ENCODE assay signal across 9 cellular contexts in the genomic region with DNA sequence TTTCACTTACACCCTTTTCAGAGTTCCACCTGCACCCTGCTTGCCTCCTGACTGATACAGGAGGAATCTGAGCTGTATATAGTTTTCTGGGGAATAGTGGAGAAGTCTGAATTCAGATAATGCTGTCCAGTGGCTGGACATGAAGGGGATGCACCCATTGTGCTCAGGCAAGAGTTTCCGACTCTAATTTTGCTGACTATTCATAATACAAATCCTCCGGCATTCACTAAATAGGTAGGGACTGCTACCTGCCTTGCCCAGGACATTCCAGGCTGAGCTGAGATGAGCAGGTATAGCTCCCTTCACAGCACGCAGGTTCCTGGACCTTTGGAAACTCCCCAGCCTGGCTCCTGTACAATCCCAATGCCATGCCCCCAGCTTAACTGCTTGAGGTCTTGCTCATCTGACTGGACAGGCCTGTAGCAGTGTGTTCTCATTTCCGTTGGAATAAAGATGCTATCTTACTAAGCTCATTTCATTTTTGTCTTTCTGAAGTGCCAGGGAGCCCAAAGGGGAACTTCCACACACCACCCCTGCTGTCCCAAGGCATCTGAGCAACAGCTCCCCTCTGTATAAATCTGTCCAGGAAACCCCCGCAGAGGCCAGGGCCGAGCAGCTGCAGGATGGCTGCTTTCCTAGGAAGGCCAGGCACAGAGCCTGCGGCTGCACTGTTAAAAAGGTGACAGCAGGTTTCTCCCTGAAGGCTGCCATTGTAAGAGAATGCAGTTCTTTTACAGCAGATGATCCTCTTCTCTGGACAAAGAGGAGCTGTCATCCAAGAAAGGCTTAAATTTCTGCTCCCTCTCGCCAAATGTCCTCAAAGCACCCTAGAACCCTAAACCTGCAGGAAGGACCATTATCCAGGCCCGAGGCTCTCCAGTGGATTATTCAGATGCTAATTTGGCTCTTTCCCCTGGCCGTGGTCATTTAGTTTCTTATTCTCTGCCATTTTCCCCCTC. TPM values are rescaled to one million over a fixed set of nuclear protein-coding genes. Genes with fewer than 3 reads are reported as not detected.
DNase-seq lines count a peak whose midpoint lies in the region; ATAC-seq, FAIRE-seq and TF ChIP-seq lines count a peak whose summit lies in the region.
"Had no signal": no experiment of that assay in that cellular context is flagged by ENCODE, and none has a peak within 500 bp of the region (broad histone marks: within the 10 kb centered on the region; RNA-seq: fewer than 3 reads in every experiment).

No MANE protein-coding gene starts in this region.

- H3K79me1 ChIP-seq in H1 (ENCODE audit: low read depth, low read length), result no peaks in the 10 kb centered on the region

- intact Hi-C loops in transverse colon (cut with DNase I; ENCODE audit: low total_unique reads), result no loop called here

- peak overlapping the region; percentile 94 for H2BK12ac ChIP-seq in H1 (ENCODE audit: low read depth, low read length)

- H3K23me2 ChIP-seq in H1 (ENCODE audit: low read depth, low read length), result 0 out of 2 replicates have a peak, but pooled peaks cover 3% of the 10 kb centered on the region

- peak overlapping the region; percentile 84 for H3K18ac ChIP-seq in H1 (ENCODE audit: extremely low read depth, low read length)

- H3K36me3 ChIP-seq in H1 (ENCODE audit: control insufficient read depth in 2 of 4, insufficient read depth in 4 of 4, low read length in 3 of 4) (no peaks in the 10 kb centered on the region), brain microvascular endothelial cell (replicated peaks) (no peaks in the 10 kb centered on the region), transverse colon (no peaks in the 10 kb centered on the region)

- TF ChIP-seq POLR2A in A549 (IDR thresholded peaks at IDR 0.05; ENCODE audit: low read length), result no peak
- no peak for TF ChIP-seq POLR2A in H1 (IDR thresholded peaks at IDR 0.05; ENCODE audit: control extremely low read depth in 1 of 2, low read depth in 2 of 2, low read length in 2 of 2)
- no peak for TF ChIP-seq POLR2A in transverse colon (IDR thresholded peaks at IDR 0.05)

- no peak for TF ChIP-seq RAD21 in A549 (conservative IDR thresholded peaks at IDR 0.05 in 1 of 2, IDR thresholded peaks at IDR 0.05 in 1 of 2)
- no peak for TF ChIP-seq RAD21 in H1 (IDR thresholded peaks at IDR 0.05 in 1 of 2, conservative IDR thresholded peaks at IDR 0.05 in 1 of 2; ENCODE audit: low read depth in 2 of 2, low read length in 2 of 2)

- H3K4me1 ChIP-seq in A549, result peaks cover 47% of the 10 kb centered on the region
- H3K4me1 ChIP-seq in H1 (replicated peaks in 1 of 4; ENCODE audit: control insufficient read depth in 3 of 4, insufficient read depth in 4 of 4, low read length in 3 of 4), result peaks cover 9 to 20% (median 14%) of the 10 kb centered on the region in 4 experiments
- H3K4me1 ChIP-seq in transverse colon, result peaks cover 0 to 2% (median 0%) of the 10 kb centered on the region in 4 donors

- H3K9me3 ChIP-seq in A549, result no peaks in the 10 kb centered on the region
- no peaks in the 10 kb centered on the region; a peak in 1 of 4 replicates for H3K9me3 ChIP-seq in H1 (ENCODE audit: insufficient read depth in 2 of 2, low read depth in 1 of 2, low read length in 1 of 2)
- H3K9me3 ChIP-seq in transverse colon, result no peaks in the 10 kb centered on the region

- H3K23ac ChIP-seq in H1 (ENCODE audit: insufficient read length), result no peak overlapping the region

- H3K4ac ChIP-seq in H1 (replicated peaks; ENCODE audit: insufficient read length, low read depth, low read length), result peak overlapping the region; percentile 17

- H3K4me2 ChIP-seq in A549 (no peak overlapping the region), H1 (ENCODE audit: insufficient read depth in 1 of 2, low read depth in 2 of 2, low read length in 2 of 2) (peak overlapping the region; percentile 37 to 47)

- 0 out of 2 replicates have a peak overlapping the region, but pooled peaks have one; percentile 53 for H4K8ac ChIP-seq in H1 (ENCODE audit: extremely low read depth, insufficient read depth, low read length)

- H2BK5ac ChIP-seq in H1 (ENCODE audit: low read depth, low read length), result peak overlapping the region; percentile 98; the same call in 1 of the 2 replicates

- peak overlapping the region; percentile 77; the same call in 1 of the 2 replicates for H2AK5ac ChIP-seq in H1 (ENCODE audit: low read depth, low read length)

- whole genome bisulfite sequencing in A549 (ENCODE audit: missing lambda C conversion rate), result 77% methylated on average over 10 of the region's 10 CpGs
- 42% methylated on average over 10 of the region's 10 CpGs; no CpG with 5 or more reads in 1 of the 2 experiments for WGBS in H1 (ENCODE audit: extremely low coverage in 1 of 2, insufficient coverage in 1 of 2, insufficient read length in 1 of 2, insufficient replicate concordance in 2 of 2, low coverage in 1 of 2, low lambda C conversion rate in 2 of 2, missing lambda C conversion rate in 1 of 2), 2 experiments
- WGBS in transverse colon (ENCODE audit: low coverage in 1 of 2), 2 donors, result 53 to 55% methylated on average over 3 to 10 of the region's 10 CpGs

- in situ Hi-C loops in brain microvascular endothelial cell (cut with HindIII; ENCODE audit: low pct_ligation_motif_present, low sequenced_read_pairs) (no loop called here), transverse colon (cut with MboI; ENCODE audit: low pct_ligation_motif_present in 1 of 4, low pct_unique_long_range_greater_than_20kb in 1 of 4, low sequenced_read_pairs in 3 of 4) (no loop called here)

- peak overlapping the region; percentile 26 for H2BK120ac ChIP-seq in H1 (replicated peaks; ENCODE audit: low read depth, low read length)

- H3K9ac ChIP-seq in H1 (replicated peaks in 1 of 4; ENCODE audit: extremely low read depth in 1 of 4, low read depth in 3 of 4, low read length in 3 of 4), result 0 out of 7 replicates have a peak overlapping the region, but pooled peaks of 1 of the 4 experiments have one; percentile 20

- no peaks in the 10 kb centered on the region for H3K27me3 ChIP-seq in H1 (replicated peaks in 1 of 4; ENCODE audit: control insufficient read depth in 3 of 4, extremely low read depth in 1 of 4, insufficient read depth in 3 of 4, low read length in 3 of 4)
- no peaks in the 10 kb centered on the region for H3K27me3 ChIP-seq in brain microvascular endothelial cell (replicated peaks)
- H3K27me3 ChIP-seq in transverse colon, result no peaks in the 10 kb centered on the region

- FAIRE-seq in A549 (lab: Jason Lieb, UNC), result no peak
- FAIRE-seq in H1 (lab: Jason Lieb, UNC), result peak; percentile 79

- H2AFZ ChIP-seq in H1 (ENCODE audit: low read length), result no peak overlapping the region

- H4K20me1 ChIP-seq in H1 (replicated peaks in 1 of 2; ENCODE audit: control insufficient read depth in 1 of 2, insufficient read depth in 2 of 2, low read length in 2 of 2), result no peaks in the 10 kb centered on the region

- POLR2A ChIA-PET in A549 (lab: Yijun Ruan, JAX), result no interaction called here
- POLR2A ChIA-PET in H1 (lab: Charles Lee; ENCODE audit: partially characterized antibody), result interaction anchor here (0.8 to 3.0 kb wide), 21 partner anchors 8 to 136 kb away, joined by 3 to 17 read pairs (median 5); a partner anchor contains a TSS

- CTCF ChIA-PET in A549 (lab: Yijun Ruan, JAX) (interaction anchor here (2.4 kb wide), 1 partner anchor 8 kb away, joined by 8 read pairs; no protein-coding TSS in a partner anchor), H1 (lab: Charles Lee; ENCODE audit: partially characterized antibody) (interaction anchor here (0.7 to 4.7 kb wide), 5 partner anchors 11 to 56 kb away, joined by 3 to 19 read pairs (median 6); a partner anchor contains a TSS)

- peak overlapping the region; percentile 100 for H2BK20ac ChIP-seq in H1 (ENCODE audit: low read length)

- peak overlapping the region; percentile 46 for H4K5ac ChIP-seq in H1 (ENCODE audit: insufficient read length, low read depth, low read length)

- DNase-seq in A549 (ENCODE audit: low read depth in 1 of 2, low spot score in 1 of 2) (no peak), H1 (ENCODE audit: low read depth in 1 of 2, low spot score in 2 of 2) (peak in 1 of 2 experiments; percentile 54), anterior cingulate cortex (lab: John Stamatoyannopoulos, UW) (no peak), activated gamma-delta T cell treated with Interleukin-2 at 50 U/mL for 16 hours (no peak), brain microvascular endothelial cell (no peak), transverse colon (no peak)
- DNase-seq: activated naive CD8-positive, alpha-beta T cell treated with anti-CD3 and anti-CD28 coated beads, Interleukin-2, amount 10 ng/mL, durations not matched to agents 7 days and 5 days had no signal

- H3K14ac ChIP-seq in H1 (ENCODE audit: insufficient read length), result no peak overlapping the region

- no peak for TF ChIP-seq EP300 in A549 (IDR thresholded peaks at IDR 0.05)
- TF ChIP-seq EP300 in H1 (IDR thresholded peaks at IDR 0.05; ENCODE audit: borderline replicate concordance in 1 of 2, low read depth in 2 of 2, low read length in 2 of 2), result no peak
- no peak for TF ChIP-seq EP300 in transverse colon (IDR thresholded peaks at IDR 0.05; ENCODE audit: low read depth)

- H3K27ac ChIP-seq in A549, result peak overlapping the region; percentile 50 to 76
- peak overlapping the region; percentile 5; the same call in 1 of the 2 replicates for H3K27ac ChIP-seq in H1 (ENCODE audit: low read depth, low read length)
- H3K27ac ChIP-seq in brain microvascular endothelial cell, result no peak overlapping the region
- no peak overlapping the region for H3K27ac ChIP-seq in transverse colon

- H2BK15ac ChIP-seq in H1 (ENCODE audit: low read length), result peak overlapping the region; percentile 50; the same call in 1 of the 2 replicates

- no peak overlapping the region for H3K4me3 ChIP-seq in A549
- H3K4me3 ChIP-seq in H1 (ENCODE audit: extremely low read depth in 1 of 4, insufficient read depth in 2 of 4, low read depth in 3 of 4, low read length in 4 of 4), result peak overlapping the region in 1 of 4 experiments; percentile 16; a peak in 1 of 8 replicates
- H3K4me3 ChIP-seq in brain microvascular endothelial cell (ENCODE audit: low read depth, low read length), result no peak overlapping the region
- H3K4me3 ChIP-seq in transverse colon, result no peak overlapping the region

- TF ChIP-seq CTCF in A549 (IDR thresholded peaks at IDR 0.05) (no peak), H1 (IDR thresholded peaks at IDR 0.05; ENCODE audit: control extremely low read depth in 1 of 3, insufficient read depth in 1 of 3, low read depth in 1 of 3, low read length in 3 of 3) (no peak), brain microvascular endothelial cell (IDR thresholded peaks at IDR 0.05; ENCODE audit: low read depth, low read length, missing control alignments) (no peak), transverse colon (IDR thresholded peaks at IDR 0.05) (no peak)

- no peaks in the 10 kb centered on the region for H3K79me2 ChIP-seq in H1 (ENCODE audit: control insufficient read depth in 1 of 2, insufficient read depth in 2 of 2, low read length in 2 of 2)

- H4K91ac ChIP-seq in H1 (replicated peaks; ENCODE audit: insufficient read length, low read length), result peak overlapping the region; percentile 86

- H3K56ac ChIP-seq in H1 (replicated peaks; ENCODE audit: insufficient read length, low read depth, low read length), result peak overlapping the region; percentile 1

- ATAC-seq in A549, result peak in 1 of 2 experiments; percentile 13; a peak in 1 of 6 replicates
- peak; percentile 47 for ATAC-seq in GM19467 (IDR thresholded peaks at IDR 0.05; ENCODE audit: unreplicated experiment)
- ATAC-seq in HG03196 (IDR thresholded peaks at IDR 0.05; ENCODE audit: unreplicated experiment), result peak; percentile 54

RNA-seq across cellular contexts. Expression of a gene that starts 21.7 kb away (rescaled TPM):
- polyA plus RNA-seq in A549 (2011; rRNA removed) (3.4 and 6.5 TPM in 2 replicates), A549 (2017; fragmentation: RNase III; extraction: RNeasy Plus Mini Kit Qiagen cat#74134 plus additional on column Dnase treatment) (3.0 to 4.7 TPM (median 3.3 TPM) in 3 replicates), H1 (2011; rRNA removed) (44.0 and 51.4 TPM in 2 replicates)
- polyA plus RNA-seq in A549 (2012; cell fraction: cytosol; rRNA removed), result 1.5 and 2.4 TPM in 2 replicates
- polyA plus RNA-seq in A549 (2012; cell fraction: nucleus; rRNA removed), result 1.2 and 1.6 TPM in 2 replicates
- 5.1 and 7.3 TPM in 2 replicates for polyA minus RNA-seq in A549 (2011; rRNA and poly(A)+ RNA removed)
- 184 and 187 TPM in 2 replicates for total RNA-seq in H1 (2021; fragmentation: NEBNext Ultra II Directional; extraction: Animal tissue kit (Norgen Biotek cat#: 25700))
- 58.3 TPM for polyA plus RNA-seq in H1 (2011; cell fraction: cytosol; rRNA removed)
- polyA plus RNA-seq in H1 (2011; cell fraction: nucleus; rRNA removed), result 162 TPM
- 80.3 to 102 TPM (median 93.1 TPM) in 4 replicates for polyA plus RNA-seq in H1 (2012, experiment 1 of 2)
- polyA plus RNA-seq in H1 (2012, experiment 2 of 2), result 13.9 TPM
- 125 TPM for polyA plus RNA-seq in H1 (2013, experiment 1 of 2)
- polyA plus RNA-seq in H1 (2013, experiment 2 of 2), result 109 TPM
- 145 and 147 TPM in 2 replicates for polyA minus RNA-seq in H1 (2011; rRNA and poly(A)+ RNA removed)
- polyA minus RNA-seq in H1 (2011; cell fraction: cytosol; rRNA and poly(A)+ RNA removed), result 113 TPM
- 237 TPM for polyA minus RNA-seq in H1 (2011; cell fraction: nucleus; rRNA and poly(A)+ RNA removed)
- total RNA-seq in transverse colon, result 1 to 10 TPM in 2 of 4 donors, not detected in 2; 1.1 to 1.7 TPM

Comparison
In these comparisons a context has a peak if more than half of its experiments do, and no peak if none do; other contexts are left out.
1. H3K27ac ChIP-seq: peak in A549 (2 of 2) and H1 (single experiment); none in brain microvascular endothelial cell (single experiment) and transverse colon (0 of 4).
2. RNA of a gene that starts 21.7 kb away (total RNA-seq): 184 to 187 TPM in H1; 1.1 to 1.7 TPM in transverse colon; every median in the first group is over 10 times any median in the second.